ENCODE assay signal across 28 cellular contexts in the genomic region with DNA sequence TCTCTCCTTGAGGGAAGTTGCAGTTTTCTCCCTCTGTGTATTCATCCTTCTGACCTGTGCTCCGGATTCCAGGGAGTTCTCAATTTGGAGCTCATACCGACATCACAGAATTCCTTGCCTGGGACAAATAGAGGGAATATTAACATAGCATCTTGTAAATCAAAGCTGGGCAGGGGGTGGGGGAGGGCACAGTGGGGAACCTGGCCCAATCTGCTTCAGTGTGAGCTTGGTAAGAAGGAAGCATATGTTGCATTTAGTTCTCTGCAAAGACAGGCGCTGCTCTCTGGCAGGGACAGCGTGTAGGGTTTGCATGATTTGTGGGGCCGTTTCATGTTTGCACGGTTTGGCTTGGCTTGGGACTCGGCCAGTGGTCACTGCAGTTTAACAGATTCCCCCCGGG.
DNase-seq lines count a peak whose midpoint lies in the region; TF ChIP-seq lines count a peak whose summit lies in the region.
"Had no signal": no experiment of that assay in that cellular context is flagged by ENCODE, and none has a peak within 500 bp of the region (broad histone marks: within the 10 kb centered on the region; RNA-seq: fewer than 3 reads in every experiment).

No MANE protein-coding gene starts in this region.

- H2AFZ ChIP-seq in neuronal stem cell (ENCODE audit: low read length), result peak overlapping the region; percentile 60

- no CpG with 5 or more reads among the region's 8 CpGs for WGBS in neuronal stem cell (ENCODE audit: extremely low coverage in 2 of 2, insufficient read length in 2 of 2, insufficient replicate concordance in 1 of 2), 2 donors

- H2BK12ac ChIP-seq in neuronal stem cell (ENCODE audit: low read length), result no peak overlapping the region

- H2BK120ac ChIP-seq in neuronal stem cell (ENCODE audit: low read depth, low read length), result no peak overlapping the region

- H3K23ac ChIP-seq in neuronal stem cell (ENCODE audit: low read depth, low read length, poor library complexity), result no peak overlapping the region

- no peak overlapping the region for H4K91ac ChIP-seq in neuronal stem cell (ENCODE audit: low read depth, low read length, poor library complexity)

- H3K4ac ChIP-seq in neuronal stem cell (ENCODE audit: low read length), result no peak overlapping the region

- H3K36me3 ChIP-seq in H7 (replicated peaks; ENCODE audit: control insufficient read depth, insufficient read depth, low read length) (no peaks in the 10 kb centered on the region), neuronal stem cell (replicated peaks in 1 of 2; ENCODE audit: control insufficient read depth in 2 of 2, insufficient read depth in 2 of 2, low read length in 2 of 2) (no peaks in the 10 kb centered on the region)
- H3K36me3 ChIP-seq: BLaER1, breast epithelium, colonic mucosa, left lung, SJSA1, transverse colon had no signal

- H3K4me1 Mint-ChIP-seq in glutamatergic neuron (ENCODE audit: low read depth, unreplicated experiment), result peaks cover 5% of the 10 kb centered on the region
- H3K4me1 Mint-ChIP-seq in activated T-cell treated with anti-CD3 and anti-CD28 coated beads, Interleukin-2, amount 50 U/mL, for 24 hours (ENCODE audit: low read depth), result no peaks in the 10 kb centered on the region
- H3K4me1 Mint-ChIP-seq: activated naive CD4-positive, alpha-beta T cell treated with anti-CD3 and anti-CD28 coated beads, Interleukin-2, amount 50 U/mL, for 24 hours; mesothelial cell of epicardium; naive thymus-derived CD4-positive, alpha-beta T cell had no signal

- H2BK5ac ChIP-seq in neuronal stem cell (ENCODE audit: low read length), result no peak overlapping the region

- no peaks in the 10 kb centered on the region for H3K27me3 Mint-ChIP-seq in glutamatergic neuron (ENCODE audit: unreplicated experiment)
- no peaks in the 10 kb centered on the region for H3K27me3 Mint-ChIP-seq in activated T-cell treated with anti-CD3 and anti-CD28 coated beads, Interleukin-2, amount 50 U/mL, for 24 hours
- H3K27me3 Mint-ChIP-seq: activated naive CD4-positive, alpha-beta T cell treated with anti-CD3 and anti-CD28 coated beads, Interleukin-2, amount 50 U/mL, for 24 hours; naive thymus-derived CD4-positive, alpha-beta T cell had no signal

- no peak overlapping the region for H3K4me3 Mint-ChIP-seq in glutamatergic neuron (ENCODE audit: unreplicated experiment)
- H3K4me3 Mint-ChIP-seq in activated T-cell treated with anti-CD3 and anti-CD28 coated beads, Interleukin-2, amount 50 U/mL, for 24 hours, result no peak overlapping the region
- H3K4me3 Mint-ChIP-seq: activated naive CD4-positive, alpha-beta T cell treated with anti-CD3 and anti-CD28 coated beads, Interleukin-2, amount 50 U/mL, for 24 hours; mesothelial cell of epicardium; naive thymus-derived CD4-positive, alpha-beta T cell had no signal

- H3K27ac Mint-ChIP-seq in glutamatergic neuron (ENCODE audit: unreplicated experiment), result no peak overlapping the region
- H3K27ac Mint-ChIP-seq in activated T-cell treated with anti-CD3 and anti-CD28 coated beads, Interleukin-2, amount 50 U/mL, for 24 hours, result no peak overlapping the region
- H3K27ac Mint-ChIP-seq: activated naive CD4-positive, alpha-beta T cell treated with anti-CD3 and anti-CD28 coated beads, Interleukin-2, amount 50 U/mL, for 24 hours; mesothelial cell of epicardium; naive thymus-derived CD4-positive, alpha-beta T cell had no signal

- no peak overlapping the region for H4K8ac ChIP-seq in neuronal stem cell (ENCODE audit: low read depth, low read length)

- no peak overlapping the region for H3K27ac ChIP-seq in neuronal stem cell (replicated peaks; ENCODE audit: low read length)
- H3K27ac ChIP-seq: BLaER1, breast epithelium, colonic mucosa, HL-60, left lung, SJSA1, transverse colon had no signal

- DNase-seq in H7, result peak; percentile 38
- peak; percentile 47 to 84 for DNase-seq in NCI-H524 (lab: John Stamatoyannopoulos, UW)
- DNase-seq in glutamatergic neuron, result peak; percentile 31
- DNase-seq in neuronal stem cell (ENCODE audit: low spot score), result no peak
- no peak for DNase-seq in NK-92 treated with Interleukin-12 subunit alpha and Interleukin-12 subunit beta, amount 100 ng/mL, for 24 hours (lab: John Stamatoyannopoulos, UW)
- no peak for DNase-seq in activated T-cell treated with anti-CD3 and anti-CD28 coated beads, Interleukin-2, amount 50 U/mL, for 24 hours
- no peak for DNase-seq in middle frontal gyrus (ENCODE audit: extremely low spot score, low spot score)
- DNase-seq: activated CD4-positive, alpha-beta T cell treated with anti-CD3 and anti-CD28 coated beads, Interleukin-2, amount 50 U/mL, for 48 hours; colonic mucosa; COR-L47; DMS79 treated with DMSO at 0.1 percent for 48 hours; effector memory CD4-positive, alpha-beta T cell; foreskin melanocyte; Karpas-422; left lung; naive thymus-derived CD4-positive, alpha-beta T cell; NCI-H146; NCI-H526 treated with DMSO at 0.1 percent for 48 hours; small intestine; stimulated activated CD4-positive, alpha-beta T cell treated with anti-CD3 and anti-CD28 coated beads, Interleukin-1b, Interleukin-23, amount 100 ng/mL, for 48 hours; T-helper 1 cell; transverse colon had no signal

- no peaks in the 10 kb centered on the region for H3K9me3 ChIP-seq in neuronal stem cell (replicated peaks in 1 of 2; ENCODE audit: control insufficient read depth in 2 of 2, insufficient read depth in 1 of 2, low read depth in 1 of 2, low read length in 2 of 2)
- H3K9me3 ChIP-seq: BLaER1, breast epithelium, colonic mucosa, left lung, SJSA1, transverse colon had no signal

- H3K4me3 ChIP-seq in H7 (ENCODE audit: insufficient read depth, low read depth, low read length) (no peak overlapping the region), neuronal stem cell (ENCODE audit: low read length in 2 of 2) (no peak overlapping the region)
- H3K4me3 ChIP-seq: BLaER1, breast epithelium, colonic mucosa, left lung, SJSA1, transverse colon had no signal

- peak overlapping the region; percentile 22 for H3K18ac ChIP-seq in neuronal stem cell (ENCODE audit: low read length)

- H3K27me3 ChIP-seq in H7 (ENCODE audit: control insufficient read depth, insufficient read depth, low read length) (no peaks in the 10 kb centered on the region), neuronal stem cell (ENCODE audit: control insufficient read depth in 3 of 3, insufficient read depth in 3 of 3, low read depth in 1 of 3, low read length in 3 of 3) (no peaks in the 10 kb centered on the region)
- H3K27me3 ChIP-seq: BLaER1, breast epithelium, colonic mucosa, left lung, SJSA1, transverse colon had no signal

- H3K9me3 Mint-ChIP-seq in glutamatergic neuron (ENCODE audit: unreplicated experiment), result peaks cover 1% of the 10 kb centered on the region
- no peaks in the 10 kb centered on the region for H3K9me3 Mint-ChIP-seq in activated T-cell treated with anti-CD3 and anti-CD28 coated beads, Interleukin-2, amount 50 U/mL, for 24 hours
- H3K9me3 Mint-ChIP-seq: activated naive CD4-positive, alpha-beta T cell treated with anti-CD3 and anti-CD28 coated beads, Interleukin-2, amount 50 U/mL, for 24 hours; mesothelial cell of epicardium had no signal

- no peaks in the 10 kb centered on the region for H3K79me1 ChIP-seq in neuronal stem cell (ENCODE audit: low read depth, low read length)

- no peak overlapping the region for H3K4me2 ChIP-seq in neuronal stem cell (ENCODE audit: insufficient read depth, low read length, poor library complexity, severe bottlenecking)
- H3K4me2 ChIP-seq: BLaER1 had no signal

- H3K4me1 ChIP-seq in neuronal stem cell (ENCODE audit: control insufficient read depth in 2 of 2, insufficient read depth in 1 of 2, low read depth in 1 of 2, low read length in 2 of 2), result peaks cover 18 to 23% of the 10 kb centered on the region in 2 donors
- H3K4me1 ChIP-seq: BLaER1, breast epithelium, colonic mucosa, left lung, SJSA1 had no signal

- H3K9ac ChIP-seq in neuronal stem cell (ENCODE audit: low read depth, low read length, poor library complexity), result peak overlapping the region; percentile 39
- H3K9ac ChIP-seq: BLaER1 had no signal

- no peak overlapping the region for H2BK15ac ChIP-seq in neuronal stem cell (ENCODE audit: low read length)

- H3K36me3 Mint-ChIP-seq in glutamatergic neuron (ENCODE audit: unreplicated experiment), result no peaks in the 10 kb centered on the region
- H3K36me3 Mint-ChIP-seq in activated T-cell treated with anti-CD3 and anti-CD28 coated beads, Interleukin-2, amount 50 U/mL, for 24 hours (ENCODE audit: low read depth), result peaks cover 7% of the 10 kb centered on the region

- no peak for TF ChIP-seq CTCF in glutamatergic neuron (IDR thresholded peaks at IDR 0.05; ENCODE audit: partially characterized antibody, unreplicated experiment)

- no peak overlapping the region for H2AK5ac ChIP-seq in neuronal stem cell (ENCODE audit: low read depth, low read length)

- H3K14ac ChIP-seq in neuronal stem cell (ENCODE audit: low read length), result no peak overlapping the region

Comparison
In these comparisons a context has a peak if more than half of its experiments do, and no peak if none do; other contexts are left out.
1. DNase-seq: peak in H7 (single experiment), NCI-H524 (2 of 2) and glutamatergic neuron (single experiment); none in neuronal stem cell (single experiment), NK-92 treated with Interleukin-12 subunit alpha and Interleukin-12 subunit beta, amount 100 ng/mL, for 24 hours (single experiment), activated T-cell treated with anti-CD3 and anti-CD28 coated beads, Interleukin-2, amount 50 U/mL, for 24 hours (single experiment) and middle frontal gyrus (single experiment).